Comparison of ENCODE assay signal across 8 cellular contexts in the genomic region with DNA sequence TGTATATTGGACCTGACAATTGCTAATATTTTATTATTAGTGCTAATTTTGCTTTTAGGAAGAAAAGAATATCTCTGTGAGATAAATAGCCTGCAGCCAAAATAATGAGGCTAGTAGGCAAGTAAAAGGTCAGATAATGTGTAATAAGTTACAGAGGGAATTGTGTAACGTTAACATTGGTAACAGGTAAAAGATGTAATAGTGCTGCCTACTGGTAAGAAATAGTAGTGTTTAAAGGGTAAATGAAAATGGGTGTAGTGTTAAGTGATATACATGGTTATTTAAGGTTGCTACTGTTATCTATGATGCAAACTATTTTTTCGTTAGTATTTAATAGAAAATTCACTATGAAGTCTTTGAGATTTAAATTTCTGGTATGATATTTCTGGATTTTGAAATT. TPM values are rescaled to one million over a fixed set of nuclear protein-coding genes. Genes with fewer than 3 reads are reported as not detected.
DNase-seq lines count a peak whose midpoint lies in the region; ATAC-seq, FAIRE-seq and TF ChIP-seq lines count a peak whose summit lies in the region.

No MANE protein-coding gene starts in this region.

- no peaks in the 10 kb centered on the region for H3K79me2 ChIP-seq in mesendoderm (ENCODE audit: control insufficient read depth, insufficient read depth, low read length)

- H3K36me3 ChIP-seq in mesendoderm (ENCODE audit: control insufficient read depth, insufficient read depth, low read length) = no peaks in the 10 kb centered on the region

- H3K23ac ChIP-seq in mesendoderm (ENCODE audit: low read length) = no peak overlapping the region

- H3K27ac ChIP-seq in mesendoderm (ENCODE audit: low read depth, low read length) = no peak overlapping the region

- ATAC-seq in GM18873 (IDR thresholded peaks at IDR 0.05; ENCODE audit: low FRiP score, unreplicated experiment) (peak; percentile 59), HG03558 (IDR thresholded peaks at IDR 0.05; ENCODE audit: extremely low read depth, unreplicated experiment) (peak; percentile 68)

- no peak overlapping the region for H2AK5ac ChIP-seq in mesendoderm (ENCODE audit: low read length)

- H3K79me1 ChIP-seq in mesendoderm (ENCODE audit: low read length) = no peaks in the 10 kb centered on the region

- H4K8ac ChIP-seq in mesendoderm (ENCODE audit: low read depth, low read length) = no peak overlapping the region

- peak; percentile 18 for DNase-seq in A172 (ENCODE audit: low spot score)
- peak; percentile 37 for DNase-seq in mesendoderm
- no peak for DNase-seq in G401 (ENCODE audit: low spot score)
- DNase-seq in GM12891 (ENCODE audit: insufficient read length, low spot score) = no peak
- no peak for DNase-seq in hypothalamus (lab: John Stamatoyannopoulos, UW)

- peak; percentile 73 for FAIRE-seq in TTC549 (lab: Jason Lieb, UNC)
- FAIRE-seq in GM12891 (lab: Jason Lieb, UNC) = no peak

- no peak overlapping the region for H3K4me2 ChIP-seq in mesendoderm (ENCODE audit: low read length)

- H2BK5ac ChIP-seq in mesendoderm (ENCODE audit: low read length) = no peak overlapping the region

- H3K4me3 ChIP-seq in mesendoderm (ENCODE audit: low read length) = no peak overlapping the region

- no peak overlapping the region for H3K56ac ChIP-seq in mesendoderm (ENCODE audit: low read length)

- H3K4ac ChIP-seq in mesendoderm (ENCODE audit: low read depth, low read length) = no peak overlapping the region

- H3K4me1 ChIP-seq in mesendoderm (ENCODE audit: control insufficient read depth, low read depth, low read length) = no peaks in the 10 kb centered on the region

- H4K5ac ChIP-seq in mesendoderm (ENCODE audit: low read length) = no peak overlapping the region

- no peak overlapping the region for H3K9ac ChIP-seq in mesendoderm (ENCODE audit: low read length)

- TF ChIP-seq POLR2A in GM12891 (IDR thresholded peaks at IDR 0.05; ENCODE audit: low read depth, low read length) = no peak

- WGBS in mesendoderm (ENCODE audit: extremely low coverage, insufficient coverage, low lambda C conversion rate) = no CpG with 5 or more reads among the region's 2 CpGs

- no peak overlapping the region for H2BK120ac ChIP-seq in mesendoderm (ENCODE audit: low read depth, low read length)

- no peak overlapping the region for H2BK15ac ChIP-seq in mesendoderm (replicated peaks; ENCODE audit: low read depth)

- no peak overlapping the region for H3K18ac ChIP-seq in mesendoderm (ENCODE audit: low read length)

- H3K27me3 ChIP-seq in mesendoderm (ENCODE audit: insufficient read depth, low read length, poor library complexity) = no peaks in the 10 kb centered on the region

- in situ Hi-C loops in G401 (cut with HindIII; ENCODE audit: low sequenced_read_pairs) = no loop called here

TF ChIP-seq in GM12891, 5 proteins besides CTCF, POLR2A, EP300 and RAD21:
- TF ChIP-seq TAF1 (IDR thresholded peaks at IDR 0.05; ENCODE audit: low read depth, low read length) = no peak
- TF ChIP-seq PAX5 (IDR thresholded peaks at IDR 0.05; ENCODE audit: insufficient read depth, low read length, severe bottlenecking) = no peak
- TF ChIP-seq SPI1 (IDR thresholded peaks at IDR 0.05; ENCODE audit: low read depth, low read length) = no peak
- no peak for TF ChIP-seq POLR2AphosphoS5 (IDR thresholded peaks at IDR 0.05; ENCODE audit: low read depth, low read length)
- TF ChIP-seq POU2F2 (IDR thresholded peaks at IDR 0.05; ENCODE audit: low read depth, low read length) = no peak

RNA-seq across cellular contexts. Expression of a gene that starts 9.2 kb away (rescaled TPM):
- 0.12 and 0.14 TPM in 2 replicates for total RNA-seq in A172 (2014; rRNA removed; shearing (Covaris generic))
- 0.14 TPM for polyA plus RNA-seq in mesendoderm (2013, experiment 1 of 2)
- polyA plus RNA-seq in mesendoderm (2013, experiment 2 of 2) = 0.10 TPM
- not detected in 2 replicates for total RNA-seq in G401 (2014; rRNA removed; shearing (Covaris generic))
- 0.13 TPM for polyA plus RNA-seq in GM12891 (2012; ENCODE audit: low read depth, missing spikeins)

Comparison
In these comparisons a context has a peak if more than half of its experiments do, and no peak if none do; other contexts are left out.
1. DNase-seq: peak in A172 (single experiment) and mesendoderm (single experiment); none in G401 (single experiment), GM12891 (single experiment) and hypothalamus (0 of 51).